In genomic region chr11:8532475-8532874, GRCh38 we compare ENCODE assay signal across 14 cellular contexts.
A peak's percentile ranks its signal among the peaks of the same experiment; 100 is the strongest.
DNase-seq lines count a peak whose midpoint lies in the region; ATAC-seq lines count a peak whose summit lies in the region.
"Had no signal": no experiment of that assay in that cellular context is flagged by ENCODE, and none has a peak within 500 bp of the region (broad histone marks: within the 10 kb centered on the region; RNA-seq: fewer than 3 reads in every experiment).

No MANE protein-coding gene starts in this region.

- no peak overlapping the region for H3K4me3 Mint-ChIP-seq in stimulated activated memory B cell treated with anti-CD40 and anti-IgM and Interleukin-4, amounts not matched to agents 10 μg/mL and 1 μg/mL and 100 μg/mL, for 72 hours
- H3K4me3 Mint-ChIP-seq in natural killer cell treated with Interleukin-12 subunit alpha and Interleukin-12 subunit beta and Interleukin-15 and Interleukin-18, amount 100 ng/mL, for 72 hours, result no peak overlapping the region
- H3K4me3 Mint-ChIP-seq: naive thymus-derived CD4-positive, alpha-beta T cell had no signal

- peaks cover 48% of the 10 kb centered on the region for H3K4me1 Mint-ChIP-seq in stimulated activated memory B cell treated with anti-CD40 and anti-IgM and Interleukin-4, amounts not matched to agents 10 μg/mL and 1 μg/mL and 100 μg/mL, for 72 hours
- no peaks in the 10 kb centered on the region for H3K4me1 Mint-ChIP-seq in natural killer cell treated with Interleukin-12 subunit alpha and Interleukin-12 subunit beta and Interleukin-15 and Interleukin-18, amount 100 ng/mL, for 72 hours (ENCODE audit: low read depth in 2 of 2)
- H3K4me1 Mint-ChIP-seq: naive thymus-derived CD4-positive, alpha-beta T cell had no signal

- no peaks in the 10 kb centered on the region for H3K36me3 Mint-ChIP-seq in stimulated activated memory B cell treated with anti-CD40 and anti-IgM and Interleukin-4, amounts not matched to agents 10 μg/mL and 1 μg/mL and 100 μg/mL, for 72 hours
- no peaks in the 10 kb centered on the region for H3K36me3 Mint-ChIP-seq in activated naive CD4-positive, alpha-beta T cell treated with anti-CD3 and anti-CD28 coated beads, Interleukin-2, amount 50 U/mL, for 72 hours
- no peaks in the 10 kb centered on the region for H3K36me3 Mint-ChIP-seq in natural killer cell treated with Interleukin-12 subunit alpha and Interleukin-12 subunit beta and Interleukin-15 and Interleukin-18, amount 100 ng/mL, for 72 hours
- H3K36me3 Mint-ChIP-seq: naive thymus-derived CD4-positive, alpha-beta T cell had no signal

- peak overlapping the region; percentile 72 for H3K27ac Mint-ChIP-seq in stimulated activated memory B cell treated with anti-CD40 and anti-IgM and Interleukin-4, amounts not matched to agents 10 μg/mL and 1 μg/mL and 100 μg/mL, for 72 hours
- H3K27ac Mint-ChIP-seq in activated naive CD4-positive, alpha-beta T cell treated with anti-CD3 and anti-CD28 coated beads, Interleukin-2, amount 50 U/mL, for 72 hours, result no peak overlapping the region
- no peak overlapping the region for H3K27ac Mint-ChIP-seq in natural killer cell treated with Interleukin-12 subunit alpha and Interleukin-12 subunit beta and Interleukin-15 and Interleukin-18, amount 100 ng/mL, for 72 hours
- H3K27ac Mint-ChIP-seq: naive thymus-derived CD4-positive, alpha-beta T cell had no signal

- no peaks in the 10 kb centered on the region for H3K27me3 Mint-ChIP-seq in stimulated activated memory B cell treated with anti-CD40 and anti-IgM and Interleukin-4, amounts not matched to agents 10 μg/mL and 1 μg/mL and 100 μg/mL, for 72 hours
- peaks cover 11 to 14% of the 10 kb centered on the region in 2 donors for H3K27me3 Mint-ChIP-seq in natural killer cell treated with Interleukin-12 subunit alpha and Interleukin-12 subunit beta and Interleukin-15 and Interleukin-18, amount 100 ng/mL, for 72 hours

- ATAC-seq in GM21723 (IDR thresholded peaks at IDR 0.05; ENCODE audit: unreplicated experiment) (peak; percentile 65), HG03139 (IDR thresholded peaks at IDR 0.05; ENCODE audit: unreplicated experiment) (peak; percentile 65)
- peak; percentile 79 for ATAC-seq in stimulated activated memory B cell treated with anti-CD40 and anti-IgM and Interleukin-4, amounts not matched to agents 10 μg/mL and 1 μg/mL and 100 μg/mL, for 72 hours
- ATAC-seq in activated naive CD4-positive, alpha-beta T cell treated with anti-CD3 and anti-CD28 coated beads, Interleukin-2, amount 50 U/mL, for 72 hours, result no peak
- ATAC-seq in natural killer cell treated with Interleukin-12 subunit alpha and Interleukin-12 subunit beta and Interleukin-15 and Interleukin-18, amount 100 ng/mL, for 72 hours, result no peak
- ATAC-seq: naive thymus-derived CD4-positive, alpha-beta T cell; Right ventricle myocardium inferior; sciatic nerve had no signal

- no peaks in the 10 kb centered on the region for H3K9me3 Mint-ChIP-seq in stimulated activated memory B cell treated with anti-CD40 and anti-IgM and Interleukin-4, amounts not matched to agents 10 μg/mL and 1 μg/mL and 100 μg/mL, for 72 hours
- H3K9me3 Mint-ChIP-seq in activated naive CD4-positive, alpha-beta T cell treated with anti-CD3 and anti-CD28 coated beads, Interleukin-2, amount 50 U/mL, for 72 hours, result no peaks in the 10 kb centered on the region
- H3K9me3 Mint-ChIP-seq in natural killer cell treated with Interleukin-12 subunit alpha and Interleukin-12 subunit beta and Interleukin-15 and Interleukin-18, amount 100 ng/mL, for 72 hours, result no peaks in the 10 kb centered on the region
- H3K9me3 Mint-ChIP-seq: naive thymus-derived CD4-positive, alpha-beta T cell had no signal

- DNase-seq in NCI-H1694 treated with DMSO at 0.1 percent for 48 hours (lab: John Stamatoyannopoulos, UW), result peak; percentile 38
- DNase-seq in NCI-H1694 (lab: John Stamatoyannopoulos, UW), result no peak
- DNase-seq in activated naive CD4-positive, alpha-beta T cell treated with anti-CD3 and anti-CD28 coated beads, Interleukin-2, amount 50 U/mL, for 72 hours (ENCODE audit: low spot score in 2 of 2), result no peak
- DNase-seq in natural killer cell treated with Interleukin-12 subunit alpha and Interleukin-12 subunit beta and Interleukin-15 and Interleukin-18, amount 100 ng/mL, for 72 hours (ENCODE audit: low spot score), result no peak
- no peak for DNase-seq in NCI-H226
- DNase-seq: activated CD8-positive, alpha-beta memory T cell treated with anti-CD3 and anti-CD28 coated beads, Interleukin-2, amount 50 U/mL, for 4 hours; islet precursor cell; naive thymus-derived CD4-positive, alpha-beta T cell; NCI-H446 treated with DMSO at 0.1 percent for 48 hours had no signal

Comparison
In these comparisons a context has a peak if more than half of its experiments do, and no peak if none do; other contexts are left out.
1. ATAC-seq: peak in GM21723 (single experiment), HG03139 (single experiment) and stimulated activated memory B cell treated with anti-CD40 and anti-IgM and Interleukin-4, amounts not matched to agents 10 μg/mL and 1 μg/mL and 100 μg/mL, for 72 hours (single experiment); none in activated naive CD4-positive, alpha-beta T cell treated with anti-CD3 and anti-CD28 coated beads, Interleukin-2, amount 50 U/mL, for 72 hours (0 of 2) and natural killer cell treated with Interleukin-12 subunit alpha and Interleukin-12 subunit beta and Interleukin-15 and Interleukin-18, amount 100 ng/mL, for 72 hours (0 of 2).